9 cellular contexts compared by ENCODE assay signal in the genomic region with DNA sequence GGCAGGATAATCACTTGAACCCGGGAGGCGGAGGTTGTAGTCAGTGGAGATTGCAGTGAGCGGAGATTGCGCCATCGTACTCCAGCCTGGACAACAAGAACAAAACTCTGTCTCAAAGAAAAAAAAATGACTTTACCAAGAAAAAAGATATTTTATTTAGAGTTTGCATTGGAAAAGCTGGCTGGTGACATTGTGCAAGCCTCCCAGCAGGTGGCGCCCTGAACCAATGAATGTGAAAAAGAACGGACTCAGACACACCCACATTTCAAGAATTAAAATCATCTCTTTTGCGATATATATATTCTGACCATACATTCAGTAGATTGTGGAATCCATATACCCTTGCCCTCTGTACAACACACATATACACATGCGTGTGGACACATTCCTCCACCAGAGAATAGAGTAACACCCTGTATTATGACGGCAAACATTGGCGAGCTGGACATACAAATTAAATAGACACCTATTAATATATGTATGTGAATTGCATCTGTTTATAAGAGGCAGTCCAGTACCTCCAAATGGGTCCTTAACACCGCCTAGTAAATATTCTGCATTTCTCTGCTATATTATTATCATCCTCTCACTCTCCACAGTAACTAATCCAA. TPM values are rescaled to one million over a fixed set of nuclear protein-coding genes. Genes with fewer than 3 reads are reported as not detected.
A peak's percentile ranks its signal among the peaks of the same experiment; 100 is the strongest.
DNase-seq lines count a peak whose midpoint lies in the region; ATAC-seq, FAIRE-seq and TF ChIP-seq lines count a peak whose summit lies in the region.
"Had no signal": no experiment of that assay in that cellular context is flagged by ENCODE, and none has a peak within 500 bp of the region (broad histone marks: within the 10 kb centered on the region; RNA-seq: fewer than 3 reads in every experiment).

No MANE protein-coding gene starts in this region.

- 53 to 55% (median 55%) methylated on average over 12 of the region's 12 CpGs for WGBS in small intestine, 3 donors

- TF ChIP-seq CTCF in Loucy (conservative IDR thresholded peaks at IDR 0.05; ENCODE audit: low read length) (peak; percentile 92), astrocyte of the cerebellum (IDR thresholded peaks at IDR 0.05; ENCODE audit: low read depth, low read length, missing control alignments) (peak; percentile 90)

- no peaks in the 10 kb centered on the region for H3K79me2 ChIP-seq in Loucy (ENCODE audit: insufficient read depth, low read length)

- H3K4me3 ChIP-seq in Loucy (ENCODE audit: low read length, poor library complexity, severe bottlenecking) (no peak overlapping the region), astrocyte of the cerebellum (ENCODE audit: low read depth, low read length) (no peak overlapping the region), small intestine (ENCODE audit: low read depth in 1 of 2, low read length in 2 of 2) (no peak overlapping the region)
- H3K4me3 ChIP-seq: BLaER1 treated with 17β-estradiol and CSF1 and Interleukin-3, amounts not matched to agents 10 nM and 100 nM had no signal

- H3K9me3 ChIP-seq in Loucy (ENCODE audit: insufficient read depth, low read depth, low read length) = no peaks in the 10 kb centered on the region
- H3K9me3 ChIP-seq in small intestine (ENCODE audit: control insufficient read depth, low read depth) = no peaks in the 10 kb centered on the region
- H3K9me3 ChIP-seq: BLaER1 treated with 17β-estradiol and CSF1 and Interleukin-3, amounts not matched to agents 10 nM and 100 nM had no signal

- H3K27ac ChIP-seq in small intestine (ENCODE audit: low read depth in 1 of 2, low read length in 1 of 2) = no peak overlapping the region
- H3K27ac ChIP-seq: BLaER1 treated with 17β-estradiol and CSF1 and Interleukin-3, amounts not matched to agents 10 nM and 100 nM had no signal

- no peak for FAIRE-seq in small intestine (lab: Jason Lieb, UNC)

- no peak overlapping the region for H3K9ac ChIP-seq in Loucy (ENCODE audit: low read depth, low read length, poor library complexity, severe bottlenecking)
- H3K9ac ChIP-seq: BLaER1 treated with 17β-estradiol and CSF1 and Interleukin-3, amounts not matched to agents 10 nM and 100 nM had no signal

- in situ Hi-C loops in astrocyte of the cerebellum (cut with HindIII; ENCODE audit: low sequenced_read_pairs) = no loop called here

- H4K20me1 ChIP-seq in Loucy (ENCODE audit: insufficient read depth, low read length, poor library complexity, severe bottlenecking) = no peaks in the 10 kb centered on the region
- H4K20me1 ChIP-seq: BLaER1 treated with 17β-estradiol and CSF1 and Interleukin-3, amounts not matched to agents 10 nM and 100 nM had no signal

- H3K9me2 ChIP-seq in Loucy (replicated peaks; ENCODE audit: low read depth, low read length) = no peaks in the 10 kb centered on the region

- no peak overlapping the region for H3K4me2 ChIP-seq in Loucy (ENCODE audit: low read depth, low read length, poor library complexity, severe bottlenecking)
- H3K4me2 ChIP-seq: BLaER1 treated with 17β-estradiol and CSF1 and Interleukin-3, amounts not matched to agents 10 nM and 100 nM had no signal

- ATAC-seq in GM18870 (IDR thresholded peaks at IDR 0.05; ENCODE audit: unreplicated experiment) = no peak

- H3F3A ChIP-seq in Loucy (ENCODE audit: low read depth) = no peaks in the 10 kb centered on the region

- H3K4me1 ChIP-seq in Loucy (ENCODE audit: insufficient read depth, low read length, poor library complexity, severe bottlenecking) (no peaks in the 10 kb centered on the region), small intestine (ENCODE audit: control insufficient read depth in 2 of 2, insufficient read depth in 1 of 2, low read depth in 1 of 2, low read length in 1 of 2) (no peaks in the 10 kb centered on the region)
- H3K4me1 ChIP-seq: BLaER1 treated with 17β-estradiol and CSF1 and Interleukin-3, amounts not matched to agents 10 nM and 100 nM had no signal

- H2AFZ ChIP-seq in Loucy (ENCODE audit: low read length) = no peak overlapping the region

- H3K36me3 ChIP-seq in Loucy (ENCODE audit: insufficient read depth, low read length) = no peaks in the 10 kb centered on the region
- H3K36me3 ChIP-seq in small intestine (ENCODE audit: control insufficient read depth in 2 of 2, insufficient read depth in 2 of 2, low read length in 2 of 2) = no peaks in the 10 kb centered on the region
- H3K36me3 ChIP-seq: BLaER1 treated with 17β-estradiol and CSF1 and Interleukin-3, amounts not matched to agents 10 nM and 100 nM had no signal

- H3K27me3 ChIP-seq in Loucy (ENCODE audit: insufficient read depth, low read length, poor library complexity, severe bottlenecking) (no peaks in the 10 kb centered on the region), small intestine (ENCODE audit: control insufficient read depth in 2 of 2, insufficient read depth in 2 of 2, low read length in 2 of 2) (no peaks in the 10 kb centered on the region)
- H3K27me3 ChIP-seq: BLaER1 treated with 17β-estradiol and CSF1 and Interleukin-3, amounts not matched to agents 10 nM and 100 nM had no signal

- DNase-seq in NCI-H1436 (lab: John Stamatoyannopoulos, UW) (peak; percentile 34), NCI-H1436 treated with DMSO at 0.1 percent for 48 hours (lab: John Stamatoyannopoulos, UW) (no peak), T-helper 22 cell (ENCODE audit: low read depth) (peak; percentile 21), astrocyte of the cerebellum (ENCODE audit: low read depth) (peak; percentile 32), hepatic stellate cell (ENCODE audit: low spot score) (peak; percentile 40), small intestine (peak; percentile 61)

RNA-seq across cellular contexts. Expression of a gene that starts 39.0 kb away (rescaled TPM):
- polyA plus RNA-seq in small intestine = 10 to 100 TPM in 1 of 3 donors, under 1 TPM in 1, not detected in 1; 0.27 to 23.5 TPM

RNA-seq across cellular contexts. Expression of a gene that starts 55.8 kb away (rescaled TPM):
- 1 to 10 TPM; 1.0 to 2.2 (median 1.1) TPM for polyA plus RNA-seq in small intestine
